8 cellular contexts compared by ENCODE assay signal in genomic region chr19:12801466-12802266, GRCh38. TPM values are rescaled to one million over a fixed set of nuclear protein-coding genes. Genes with fewer than 3 reads are reported as not detected.
DNase-seq lines count a peak whose midpoint lies in the region; ATAC-seq and TF ChIP-seq lines count a peak whose summit lies in the region.

PRDX2 (minus strand) TSS chr19:12801800; CDS start chr19:12801261, 539 bp downstream.
THSD8 (plus strand) TSS chr19:12802069; CDS start chr19:12802072, 3 bp downstream.

- H3K27me3 Mint-ChIP-seq in osteocyte (ENCODE audit: unreplicated experiment), result no peaks in the 10 kb centered on the region

- H3K4me3 ChIP-seq in MG63 (peak within 1 kb of the TSS; percentile 68), adipocyte (ENCODE audit: low read length) (peak within 1 kb of the TSS; percentile 89), heart left ventricle (peak within 1 kb of the TSS; percentile 69 to 98 (median 92))

- intact Hi-C loops in heart left ventricle (cut with DNase I), result loop anchor here in 3 of 10 donors (5.0 kb wide), 2 partner anchors 34 to 79 kb away; partner anchors contain the start of gene TNPO2 (in 2 of the 3)

- peaks cover 24% of the 10 kb centered on the region for H3K4me1 Mint-ChIP-seq in osteocyte (ENCODE audit: unreplicated experiment)

- peak; percentile 80 for DNase-seq in GM10248 (ENCODE audit: extremely low spot score)
- peak; percentile 84 for DNase-seq in MG63
- DNase-seq in SKM-1 (lab: John Stamatoyannopoulos, UW; ENCODE audit: unreplicated experiment), result peak; percentile 30
- peak; percentile 88 for DNase-seq in adipocyte (ENCODE audit: low read depth)
- peak; percentile 82 to 90 (median 85) for DNase-seq in heart left ventricle
- peak; percentile 91 for DNase-seq in osteocyte (ENCODE audit: extremely low spot score, unreplicated experiment)
- DNase-seq in H4 (ENCODE audit: low spot score), result no peak

- H3K4me1 ChIP-seq in adipocyte (ENCODE audit: control insufficient read depth, insufficient read depth, low read length) (peaks cover 27% of the 10 kb centered on the region), heart left ventricle (peaks cover under 1 to 39% (median 19%) of the 10 kb centered on the region in 12 donors)

- peak within 1 kb of the TSS; percentile 94 for H3K9ac ChIP-seq in adipocyte (ENCODE audit: low read length)

- ATAC-seq in heart left ventricle, result peak; percentile 61 to 87 (median 86)
- no peak for ATAC-seq in HG02981 (IDR thresholded peaks at IDR 0.05; ENCODE audit: unreplicated experiment)

- peak within 1 kb of the TSS; percentile 35 for H3K27ac Mint-ChIP-seq in osteocyte (ENCODE audit: unreplicated experiment)

- POLR2A ChIA-PET in GM10248 (lab: Yijun Ruan, JAX), result interaction anchor here (2.2 kb wide), 1 partner anchor 10 kb away, joined by 9 read pairs; the partner anchor contains the start of gene JUNB

- TF ChIP-seq CTCF in GM10248 (IDR thresholded peaks at IDR 0.05; ENCODE audit: control extremely low read depth, extremely low read depth, low read depth, missing control alignments), result no peak
- no peak for TF ChIP-seq CTCF in heart left ventricle (IDR thresholded peaks at IDR 0.05)
- no peak for TF ChIP-seq CTCF in osteocyte (IDR thresholded peaks at IDR 0.05)

- CTCF ChIA-PET in GM10248 (lab: Yijun Ruan, JAX), result interaction anchor here (1.2 to 17.0 kb wide), 7 partner anchors 9 to 46 kb away, joined by 3 to 550 read pairs (median 16); partner anchors contain the start of gene HOOK2

- H3K27me3 ChIP-seq in MG63 (no peaks in the 10 kb centered on the region), adipocyte (replicated peaks; ENCODE audit: control insufficient read depth, insufficient read depth, low read length) (no peaks in the 10 kb centered on the region), heart left ventricle (peaks cover 0 to 6% (median 0%) of the 10 kb centered on the region in 9 donors)

- no peaks in the 10 kb centered on the region for H3K36me3 Mint-ChIP-seq in osteocyte (ENCODE audit: unreplicated experiment)

- TF ChIP-seq POLR2A in heart left ventricle (IDR thresholded peaks at IDR 0.05), result peak; percentile 35 to 87

- H3K9me3 Mint-ChIP-seq in osteocyte (ENCODE audit: unreplicated experiment), result no peaks in the 10 kb centered on the region

- H3K9me3 ChIP-seq in MG63 (no peaks in the 10 kb centered on the region), adipocyte (ENCODE audit: control insufficient read depth, low read length) (no peaks in the 10 kb centered on the region), heart left ventricle (no peaks in the 10 kb centered on the region)

- 0 to 1% (median 0%) methylated on average over 22 to 78 of the region's 78 CpGs for WGBS in heart left ventricle, 4 donors

- H3K4me3 Mint-ChIP-seq in osteocyte (ENCODE audit: unreplicated experiment), result peak within 1 kb of the TSS; percentile 85

- peak within 1 kb of the TSS; percentile 70 to 97 (median 89) for H3K27ac ChIP-seq in heart left ventricle

- H3K36me3 ChIP-seq in MG63 (peaks cover 18% of the 10 kb centered on the region), adipocyte (ENCODE audit: control insufficient read depth, insufficient read depth, low read length, severe bottlenecking) (peaks cover 16% of the 10 kb centered on the region), heart left ventricle (peaks cover 0 to 39% (median 18%) of the 10 kb centered on the region in 9 donors)

RNA-seq across cellular contexts. Expression of gene PRDX2, which starts in this region (rescaled TPM):
- total RNA-seq in MG63 (2014; rRNA removed; shearing (Covaris generic); ENCODE audit: low replicate concordance), result 279 and 325 TPM in 2 replicates
- total RNA-seq in heart left ventricle (1,000 to 10,000 TPM in 2 of 9 donors, 100 to 1,000 TPM in 7; 435 to 1,432 (median 684) TPM), osteocyte (235 TPM in 2 replicates)
- polyA plus RNA-seq in heart left ventricle, result 100 to 1,000 TPM; 544 to 645 TPM
- 6.1 and 6.7 TPM in 2 replicates for total RNA-seq in H4 (2014; rRNA removed; shearing (Covaris generic))

RNA-seq across cellular contexts. Expression of gene THSD8, which starts in this region (rescaled TPM):
- total RNA-seq in MG63 (2014; rRNA removed; shearing (Covaris generic); ENCODE audit: low replicate concordance), result 0.99 TPM in 1 of 2 replicates, not detected in the other
- total RNA-seq in heart left ventricle (1 to 10 TPM in 7 of 9 donors, not detected in 2; 1.2 to 6.8 (median 2.2) TPM), osteocyte (8.2 and 8.4 TPM in 2 replicates)
- polyA plus RNA-seq in heart left ventricle, result 1 to 10 TPM in 1 of 2 donors, under 1 TPM in 1; 0.35 to 3.2 TPM
- not detected in 2 replicates for total RNA-seq in H4 (2014; rRNA removed; shearing (Covaris generic))

Comparison
In these comparisons a context has a peak if more than half of its experiments do, and no peak if none do; other contexts are left out.
1. RNA of gene PRDX2 (total RNA-seq): 435 to 1,432 TPM in heart left ventricle, 279 to 325 TPM in MG63 and 235 TPM in osteocyte; 6.1 to 6.7 TPM in H4; every median in the first group is over 10 times any median in the second.
2. Peak in every context shown above with its lines, with median percentiles within 50 percentile points of each other: H3K4me3 ChIP-seq.